Comparison of ENCODE assay signal across 18 cellular contexts in the genomic region with DNA sequence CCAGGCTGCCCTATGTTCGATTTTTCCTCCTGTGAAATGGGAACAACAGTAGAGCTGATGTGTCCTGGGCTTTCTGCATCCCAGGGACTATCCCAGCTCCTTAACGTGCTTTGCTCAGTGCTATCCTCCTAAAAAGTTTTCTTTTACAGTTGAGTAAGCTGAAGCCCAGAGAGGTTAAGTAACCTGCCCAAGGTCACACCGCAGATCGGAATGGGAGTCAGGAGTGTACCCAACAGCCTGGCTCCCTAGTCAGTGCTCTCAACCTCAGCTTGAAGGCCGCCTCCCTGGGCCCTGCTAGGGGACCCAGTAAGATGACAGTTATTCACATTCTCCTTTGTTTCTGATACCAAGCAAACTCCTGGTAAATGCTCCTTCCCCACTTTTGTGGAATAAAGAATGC.
"Had no signal": no experiment of that assay in that cellular context is flagged by ENCODE, and none has a peak within 500 bp of the region (broad histone marks: within the 10 kb centered on the region; RNA-seq: fewer than 3 reads in every experiment).

No MANE protein-coding gene starts in this region.

- H3K9me3 Mint-ChIP-seq: effector memory CD8-positive, alpha-beta T cell; nephron progenitor cell had no signal

- H3K4me1 ChIP-seq: tibial artery had no signal

- H3K27ac ChIP-seq: epithelial cell of prostate, esophagus muscularis mucosa, gastroesophageal sphincter, left lung, lower lobe of right lung, right atrium auricular region, tibial artery, uterus had no signal

- H3K9me3 ChIP-seq: esophagus muscularis mucosa, gastroesophageal sphincter, left lung, lower lobe of right lung, right atrium auricular region, tibial artery, upper lobe of left lung, uterus had no signal

- H3K36me3 ChIP-seq: esophagus muscularis mucosa, gastroesophageal sphincter, left lung, lower lobe of right lung, right atrium auricular region, tibial artery, upper lobe of left lung, uterus had no signal

- DNase-seq: effector memory CD8-positive, alpha-beta T cell; glutamatergic neuron; left lung; lower lobe of right lung; mesenchymal stem cell; midbrain; nephron progenitor cell; posterior cingulate gyrus; small intestine; stimulated activated CD4-positive, alpha-beta T cell treated with anti-CD3 and anti-CD28 coated beads, Interleukin-12 subunit alpha, Interleukin-12 subunit beta, amount 100 ng/mL, for 4 hours; stimulated activated naive CD8-positive, alpha-beta T cell treated with anti-CD3 and anti-CD28 coated beads, Interleukin-15, Interleukin-2, amounts not matched to agents 100 U/mL and 50 U/mL, for 24 hours; tibial artery; upper lobe of left lung; uterus had no signal

- H3K27me3 ChIP-seq: esophagus muscularis mucosa, gastroesophageal sphincter, left lung, right atrium auricular region, upper lobe of left lung, uterus had no signal

- H3K4me3 ChIP-seq: esophagus muscularis mucosa, gastroesophageal sphincter, left lung, lower lobe of right lung, right atrium auricular region, tibial artery, upper lobe of left lung, uterus had no signal

- H3K27me3 Mint-ChIP-seq: effector memory CD8-positive, alpha-beta T cell had no signal

- H3K27ac Mint-ChIP-seq: nephron progenitor cell had no signal

- ATAC-seq: effector memory CD8-positive, alpha-beta T cell; gastroesophageal sphincter; left lung; lower lobe of right lung; stimulated activated naive CD8-positive, alpha-beta T cell treated with anti-CD3 and anti-CD28 coated beads, Interleukin-15, Interleukin-2, amounts not matched to agents 100 U/mL and 50 U/mL, for 24 hours had no signal

- H3K4me3 Mint-ChIP-seq: effector memory CD8-positive, alpha-beta T cell; nephron progenitor cell had no signal
